Comparison of ENCODE assay signal across 8 cellular contexts in genomic region chr13:19957320-19958118, GRCh38. TPM values are rescaled to one million over a fixed set of nuclear protein-coding genes. Genes with fewer than 3 reads are reported as not detected.
A peak's percentile ranks its signal among the peaks of the same experiment; 100 is the strongest.
DNase-seq lines count a peak whose midpoint lies in the region; ATAC-seq and TF ChIP-seq lines count a peak whose summit lies in the region.

No MANE protein-coding gene starts in this region.

- H3K4me1 ChIP-seq in ES-I3 (ENCODE audit: insufficient read depth, low read length) (peaks cover 9% of the 10 kb centered on the region), aorta (ENCODE audit: control insufficient read depth in 1 of 2, insufficient read depth in 2 of 2, low read length in 2 of 2) (no peaks in the 10 kb centered on the region)

- peaks cover 2% of the 10 kb centered on the region for H3K36me3 Mint-ChIP-seq in T-helper 17 cell (ENCODE audit: low read depth)

- peak; percentile 62 for TF ChIP-seq CTCF in astrocyte of the cerebellum (IDR thresholded peaks at IDR 0.05; ENCODE audit: low read depth, low read length, missing control alignments)

- ATAC-seq in T-helper 17 cell (peak; percentile 42), aorta (ENCODE audit: low FRiP score) (peak; percentile 54)

- H3K4me3 ChIP-seq in H7 (ENCODE audit: insufficient read depth, low read depth, low read length) (peak overlapping the region; percentile 74), astrocyte of the cerebellum (ENCODE audit: low read depth, low read length) (peak overlapping the region; percentile 44), aorta (ENCODE audit: low read length in 2 of 2) (peak overlapping the region; percentile 58 to 65)

- DNase-seq in H7 (peak; percentile 71), NCI-H1092 treated with DMSO at 0.1 percent for 48 hours (lab: John Stamatoyannopoulos, UW) (peak; percentile 87), T-helper 17 cell (peak; percentile 59 to 72 (median 71)), astrocyte of the cerebellum (ENCODE audit: low read depth) (peak; percentile 53), hypothalamus (lab: John Stamatoyannopoulos, UW) (peak; percentile 24 to 87 (median 67)), retina (peak; percentile 94), aorta (peak; percentile 83 to 89)

- peak overlapping the region; percentile 83 for H3K4me3 Mint-ChIP-seq in T-helper 17 cell

- H3K9ac ChIP-seq in ES-I3 (ENCODE audit: low read depth, low read length): peak overlapping the region; percentile 94

- H3K27ac Mint-ChIP-seq in T-helper 17 cell: peak overlapping the region; percentile 49

- WGBS in aorta, 2 donors: 1 to 2% methylated on average over 60 to 62 of the region's 62 CpGs

- H3K27me3 Mint-ChIP-seq in T-helper 17 cell: no peaks in the 10 kb centered on the region

- H3K27me3 ChIP-seq in H7 (ENCODE audit: control insufficient read depth, insufficient read depth, low read length) (no peaks in the 10 kb centered on the region), aorta (ENCODE audit: control insufficient read depth in 1 of 2, insufficient read depth in 2 of 2, low read length in 1 of 2) (no peaks in the 10 kb centered on the region)

- H3K36me3 ChIP-seq in ES-I3 (ENCODE audit: insufficient read depth, low read length) (peaks cover 5% of the 10 kb centered on the region; the same call in 1 of the 2 replicates), H7 (replicated peaks; ENCODE audit: control insufficient read depth, insufficient read depth, low read length) (peaks cover 5% of the 10 kb centered on the region), aorta (ENCODE audit: control insufficient read depth in 1 of 2, insufficient read depth in 2 of 2, low read length in 1 of 2) (no peaks in the 10 kb centered on the region)

- peaks cover 20% of the 10 kb centered on the region for H3K4me1 Mint-ChIP-seq in T-helper 17 cell

- intact Hi-C loops in aorta (cut with DNase I): loop anchor here (2.0 to 5.0 kb wide), 3 partner anchors 95 to 175 kb away; partner anchors contain the start of genes ZMYM5 (in 2 of the 2) and PSPC1 (in 1 of the 2)

- in situ Hi-C loops in astrocyte of the cerebellum (cut with HindIII; ENCODE audit: low sequenced_read_pairs): no loop called here

- H3K9me3 ChIP-seq in ES-I3 (ENCODE audit: control insufficient read depth, insufficient read depth, low read length) (no peaks in the 10 kb centered on the region), T-helper 17 cell (ENCODE audit: control insufficient read depth, low read length, poor library complexity, severe bottlenecking) (no peaks in the 10 kb centered on the region), aorta (ENCODE audit: control insufficient read depth, low read length) (no peaks in the 10 kb centered on the region)

- H3K27ac ChIP-seq in aorta (ENCODE audit: low read depth in 1 of 2, low read length in 2 of 2): peak overlapping the region; percentile 52 to 79

RNA-seq across cellular contexts. Expression of gene ZMYM2, which starts 1.0 kb away (rescaled TPM):
- total RNA-seq in H7 (2014; rRNA removed; shearing (Covaris generic)): 91.9 and 132 TPM in 2 replicates
- 100 to 1,000 TPM; 103 to 115 TPM for total RNA-seq in T-helper 17 cell
- 100 to 1,000 TPM in 1 of 2 donors, 10 to 100 TPM in 1; 80.7 to 118 TPM for total RNA-seq in aorta
- 10 to 100 TPM; 12.9 to 32.8 TPM for polyA plus RNA-seq in aorta

Comparison
In these comparisons a context has a peak if more than half of its experiments do, and no peak if none do; other contexts are left out.
1. Peak in every context shown above with its lines: DNase-seq, ATAC-seq, H3K4me3 ChIP-seq and H3K27ac ChIP-seq.